21 cellular contexts compared by ENCODE assay signal in genomic region chr6:26408828-26409730, GRCh38. TPM values are rescaled to one million over a fixed set of nuclear protein-coding genes. Genes with fewer than 3 reads are reported as not detected.
DNase-seq lines count a peak whose midpoint lies in the region; ATAC-seq, FAIRE-seq and TF ChIP-seq lines count a peak whose summit lies in the region.
"Had no signal": no experiment of that assay in that cellular context is flagged by ENCODE, and none has a peak within 500 bp of the region (broad histone marks: within the 10 kb centered on the region; RNA-seq: fewer than 3 reads in every experiment).

No MANE protein-coding gene starts in this region.

- whole genome bisulfite sequencing in H1 (ENCODE audit: extremely low coverage in 1 of 2, insufficient coverage in 1 of 2, insufficient read length in 1 of 2, insufficient replicate concordance in 2 of 2, low coverage in 1 of 2, low lambda C conversion rate in 2 of 2, missing lambda C conversion rate in 1 of 2), 2 experiments: 51% methylated on average over 10 of the region's 10 CpGs; no CpG with 5 or more reads in 1 of the 2 experiments

- no peak overlapping the region for H2BK15ac ChIP-seq in H1 (ENCODE audit: low read length)

- no peak overlapping the region for H4K5ac ChIP-seq in H1 (ENCODE audit: insufficient read length, low read depth, low read length)

- H2AFZ ChIP-seq in GM23338 (peak overlapping the region; percentile 60), OCI-LY7 (ENCODE audit: low read length) (no peak overlapping the region), H1 (ENCODE audit: low read length) (0 out of 2 replicates have a peak overlapping the region, but pooled peaks have one; percentile 42)

- peaks cover 3% of the 10 kb centered on the region; the same call in 1 of the 2 replicates for H3K9me2 ChIP-seq in GM23338 (ENCODE audit: insufficient read depth)
- H3K9me2 ChIP-seq in OCI-LY7 (ENCODE audit: insufficient read depth, low read length): no peaks in the 10 kb centered on the region
- H3K9me2 ChIP-seq: SK-N-SH had no signal

- CTCF ChIA-PET in OCI-LY7 (lab: Charles Lee; ENCODE audit: unreplicated experiment): no interaction called here
- CTCF ChIA-PET in H1 (lab: Charles Lee; ENCODE audit: partially characterized antibody): interaction anchor here (0.9 to 3.6 kb wide), 5 partner anchors 11 to 104 kb away, joined by 3 to 14 read pairs (median 5); no protein-coding TSS in a partner anchor
- CTCF ChIA-PET in naive thymus-derived CD4-positive, alpha-beta T cell (lab: Charles Lee): interaction anchor here (0.6 kb wide), 1 partner anchor 67 kb away, joined by 3 read pairs; no protein-coding TSS in a partner anchor

- no peak overlapping the region for H2BK120ac ChIP-seq in H1 (replicated peaks; ENCODE audit: low read depth, low read length)

- H4K20me1 ChIP-seq in GM23338 (replicated peaks; ENCODE audit: insufficient read depth): no peaks in the 10 kb centered on the region
- H4K20me1 ChIP-seq in OCI-LY7 (ENCODE audit: insufficient read depth, low read length): no peaks in the 10 kb centered on the region
- H4K20me1 ChIP-seq in H1 (replicated peaks in 1 of 2; ENCODE audit: control insufficient read depth in 1 of 2, insufficient read depth in 2 of 2, low read length in 2 of 2): no peaks in the 10 kb centered on the region

- H3F3A ChIP-seq in GM23338 (replicated peaks; ENCODE audit: low read depth): no peaks in the 10 kb centered on the region

- H3K27ac ChIP-seq in GM23338 (ENCODE audit: low read depth) (no peak overlapping the region), OCI-LY7 (ENCODE audit: low read depth, low read length, poor library complexity, severe bottlenecking) (no peak overlapping the region), H1 (ENCODE audit: low read depth, low read length) (no peak overlapping the region)
- peak overlapping the region; percentile 14 for H3K27ac ChIP-seq in naive thymus-derived CD4-positive, alpha-beta T cell (ENCODE audit: low read depth, low read length)
- no peak overlapping the region for H3K27ac ChIP-seq in effector memory CD4-positive, alpha-beta T cell (ENCODE audit: insufficient read depth, low read length, poor library complexity, severe bottlenecking)
- H3K27ac ChIP-seq: C4-2B had no signal

- no peak overlapping the region for H4K91ac ChIP-seq in H1 (replicated peaks; ENCODE audit: insufficient read length, low read length)

- H2BK20ac ChIP-seq in H1 (ENCODE audit: low read length): no peak overlapping the region

- DNase-seq in GM23338 (ENCODE audit: low spot score): peak; percentile 57
- DNase-seq in OCI-LY7 (ENCODE audit: low spot score): no peak
- DNase-seq in H1 (ENCODE audit: low read depth in 1 of 2, low spot score in 2 of 2): peak in 1 of 2 experiments; percentile 58
- no peak for DNase-seq in naive thymus-derived CD4-positive, alpha-beta T cell
- no peak for DNase-seq in stimulated activated naive CD4-positive, alpha-beta T cell treated with Interleukin-2 at 50 U/mL for 16 hours (lab: John Stamatoyannopoulos, UW)
- no peak for DNase-seq in activated CD4-positive, alpha-beta T cell treated with anti-CD3 and anti-CD28 coated beads, Interleukin-2, amount 50 U/mL, for 48 hours
- no peak for DNase-seq in effector memory CD4-positive, alpha-beta T cell
- DNase-seq: AML-193, Caco-2, GDM1, KG1, MV-4-11, NCI-H1694 treated with DMSO at 0.1 percent for 48 hours, NCI-H510A, NCI-H748 treated with DMSO at 0.1 percent for 48 hours, SHP77 had no signal

- H3K9me3 Mint-ChIP-seq in GM23338: no peaks in the 10 kb centered on the region
- H3K9me3 Mint-ChIP-seq in naive thymus-derived CD4-positive, alpha-beta T cell: no peaks in the 10 kb centered on the region

- POLR2A ChIA-PET in OCI-LY7 (lab: Charles Lee) (no interaction called here), H1 (lab: Charles Lee; ENCODE audit: partially characterized antibody) (interaction anchor here (0.7 to 1.5 kb wide), 3 partner anchors 15 to 41 kb away, joined by 3 to 4 read pairs (median 3); partner anchors contain the start of gene BTN3A3)
- POLR2A ChIA-PET in naive thymus-derived CD4-positive, alpha-beta T cell (lab: Charles Lee): interaction anchor here (0.6 to 0.7 kb wide), 3 partner anchors 124 to 1392 kb away, joined by 3 to 4 read pairs (median 3); a partner anchor contains a TSS

- H3K27me3 Mint-ChIP-seq in GM23338 (ENCODE audit: insufficient read depth, low read depth, poor library complexity): no peaks in the 10 kb centered on the region
- no peaks in the 10 kb centered on the region for H3K27me3 Mint-ChIP-seq in naive thymus-derived CD4-positive, alpha-beta T cell

- ATAC-seq in GM23338 (peak; percentile 91), GM18511 (IDR thresholded peaks at IDR 0.05; ENCODE audit: unreplicated experiment) (no peak)
- no peak for ATAC-seq in naive thymus-derived CD4-positive, alpha-beta T cell
- ATAC-seq: HCT116 had no signal

- H3K4me3 Mint-ChIP-seq in GM23338: no peak overlapping the region
- no peak overlapping the region for H3K4me3 Mint-ChIP-seq in naive thymus-derived CD4-positive, alpha-beta T cell

- H3K4me2 ChIP-seq in GM23338 (0 out of 2 replicates have a peak overlapping the region, but pooled peaks have one; percentile 11), OCI-LY7 (ENCODE audit: low read length) (no peak overlapping the region), H1 (ENCODE audit: insufficient read depth in 1 of 2, low read depth in 2 of 2, low read length in 2 of 2) (peak overlapping the region in 1 of 2 experiments; percentile 11; a peak in 1 of 4 replicates)
- H3K4me2 ChIP-seq: SK-N-SH had no signal

- H3K27ac Mint-ChIP-seq in GM23338: peak overlapping the region; percentile 90
- peak overlapping the region in 5 of 9 donors; percentile 41 to 99 (median 71) for H3K27ac Mint-ChIP-seq in naive thymus-derived CD4-positive, alpha-beta T cell

- no peak overlapping the region for H4K8ac ChIP-seq in H1 (ENCODE audit: extremely low read depth, insufficient read depth, low read length)

- no peak overlapping the region for H3K4ac ChIP-seq in H1 (replicated peaks; ENCODE audit: insufficient read length, low read depth, low read length)

- TF ChIP-seq RAD21 in H1 (IDR thresholded peaks at IDR 0.05 in 1 of 2, conservative IDR thresholded peaks at IDR 0.05 in 1 of 2; ENCODE audit: low read depth in 2 of 2, low read length in 2 of 2): peak in 1 of 2 experiments; percentile 31; a peak in 1 of 4 replicates

- TF ChIP-seq CTCF in GM23338 (conservative IDR thresholded peaks at IDR 0.05; ENCODE audit: low read depth in 2 of 2): peak; percentile 43 to 47
- TF ChIP-seq CTCF in OCI-LY7 (conservative IDR thresholded peaks at IDR 0.05; ENCODE audit: low read length): 0 out of 2 replicates have a peak, but pooled peaks have one; percentile 15
- TF ChIP-seq CTCF in H1 (IDR thresholded peaks at IDR 0.05; ENCODE audit: control extremely low read depth in 1 of 3, insufficient read depth in 1 of 3, low read depth in 1 of 3, low read length in 3 of 3): peak; percentile 21 to 40 (median 25); a peak in 2 of 4 replicates

- peaks cover 2% of the 10 kb centered on the region; the same call in 1 of the 2 replicates for H3K4me1 ChIP-seq in GM23338 (ENCODE audit: insufficient read depth)
- H3K4me1 ChIP-seq in OCI-LY7 (ENCODE audit: insufficient read depth, low read length, poor library complexity, severe bottlenecking): peaks cover 38% of the 10 kb centered on the region
- peaks cover 0 to 6% (median 3%) of the 10 kb centered on the region in 4 experiments; a peak in 3 of 7 replicates for H3K4me1 ChIP-seq in H1 (replicated peaks in 1 of 4; ENCODE audit: control insufficient read depth in 3 of 4, insufficient read depth in 4 of 4, low read length in 3 of 4)
- H3K4me1 ChIP-seq in naive thymus-derived CD4-positive, alpha-beta T cell (ENCODE audit: control insufficient read depth in 2 of 2, insufficient read depth in 2 of 2, low read length in 2 of 2): peaks cover 36 to 38% of the 10 kb centered on the region in 2 donors
- H3K4me1 ChIP-seq in effector memory CD4-positive, alpha-beta T cell (ENCODE audit: control insufficient read depth, insufficient read depth, low read length, poor library complexity, severe bottlenecking): peaks cover 30% of the 10 kb centered on the region
- H3K4me1 ChIP-seq: Caco-2 had no signal

- H3K36me3 Mint-ChIP-seq in GM23338 (ENCODE audit: low read depth): no peaks in the 10 kb centered on the region
- peaks cover 9 to 90% (median 69%) of the 10 kb centered on the region in 5 donors for H3K36me3 Mint-ChIP-seq in naive thymus-derived CD4-positive, alpha-beta T cell

- peaks cover 10% of the 10 kb centered on the region for H3K4me1 Mint-ChIP-seq in GM23338
- peaks cover 37 to 62% (median 49%) of the 10 kb centered on the region in 7 donors for H3K4me1 Mint-ChIP-seq in naive thymus-derived CD4-positive, alpha-beta T cell

- FAIRE-seq in H1 (lab: Jason Lieb, UNC): no peak
- FAIRE-seq: GM19239 had no signal

- H3K4me3 ChIP-seq in GM23338 (no peak overlapping the region; the same call in 1 of the 2 replicates), OCI-LY7 (ENCODE audit: low read depth, low read length, poor library complexity, severe bottlenecking) (no peak overlapping the region), H1 (ENCODE audit: extremely low read depth in 1 of 4, insufficient read depth in 2 of 4, low read depth in 3 of 4, low read length in 4 of 4) (no peak overlapping the region)
- no peak overlapping the region for H3K4me3 ChIP-seq in naive thymus-derived CD4-positive, alpha-beta T cell (ENCODE audit: low read length)
- no peak overlapping the region for H3K4me3 ChIP-seq in effector memory CD4-positive, alpha-beta T cell (ENCODE audit: insufficient read depth, low read depth, low read length, poor library complexity, severe bottlenecking)

- H3K23ac ChIP-seq in H1 (ENCODE audit: insufficient read length): no peak overlapping the region

- H3K14ac ChIP-seq in H1 (ENCODE audit: insufficient read length): no peak overlapping the region

- H3K79me1 ChIP-seq in H1 (ENCODE audit: low read depth, low read length): no peaks in the 10 kb centered on the region

- H3K23me2 ChIP-seq in H1 (ENCODE audit: low read depth, low read length): no peaks in the 10 kb centered on the region

- H2AK5ac ChIP-seq in H1 (ENCODE audit: low read depth, low read length): no peak overlapping the region

- intact Hi-C loops in OCI-LY7 (cut with micrococcal nuclease; ENCODE audit: unreplicated experiment): no loop called here
- intact Hi-C loops in naive thymus-derived CD4-positive, alpha-beta T cell (cut with micrococcal nuclease): loop anchor here (2.0 to 10.0 kb wide), 2 partner anchors 18 to 116 kb away; no protein-coding TSS in a partner anchor

- no peaks in the 10 kb centered on the region; the same call in 1 of the 2 replicates for H3K36me3 ChIP-seq in GM23338 (ENCODE audit: insufficient read depth)
- H3K36me3 ChIP-seq in OCI-LY7 (ENCODE audit: insufficient read depth, low read length): peaks cover 85% of the 10 kb centered on the region
- no peaks in the 10 kb centered on the region for H3K36me3 ChIP-seq in H1 (ENCODE audit: control insufficient read depth in 2 of 4, insufficient read depth in 4 of 4, low read length in 3 of 4)
- H3K36me3 ChIP-seq in naive thymus-derived CD4-positive, alpha-beta T cell (ENCODE audit: control insufficient read depth in 2 of 3, insufficient read depth in 3 of 3, low read length in 3 of 3): peaks cover 34 to 77% (median 38%) of the 10 kb centered on the region in 3 experiments
- H3K36me3 ChIP-seq in effector memory CD4-positive, alpha-beta T cell (ENCODE audit: control insufficient read depth, insufficient read depth, low read length): peaks cover 79% of the 10 kb centered on the region

- H3K9ac ChIP-seq in H1 (replicated peaks in 1 of 4; ENCODE audit: extremely low read depth in 1 of 4, low read depth in 3 of 4, low read length in 3 of 4): no peak overlapping the region; a peak in 1 of 7 replicates
- H3K9ac ChIP-seq: SK-N-SH had no signal

- H2BK12ac ChIP-seq in H1 (ENCODE audit: low read depth, low read length): no peak overlapping the region

- H3K27me3 ChIP-seq in GM23338 (ENCODE audit: insufficient read depth): no peaks in the 10 kb centered on the region
- H3K27me3 ChIP-seq in H1 (replicated peaks in 1 of 4; ENCODE audit: control insufficient read depth in 3 of 4, extremely low read depth in 1 of 4, insufficient read depth in 3 of 4, low read length in 3 of 4): no peaks in the 10 kb centered on the region
- H3K27me3 ChIP-seq in naive thymus-derived CD4-positive, alpha-beta T cell (ENCODE audit: control insufficient read depth in 2 of 2, insufficient read depth in 2 of 2, low read length in 2 of 2): no peaks in the 10 kb centered on the region
- H3K27me3 ChIP-seq in effector memory CD4-positive, alpha-beta T cell (replicated peaks; ENCODE audit: control insufficient read depth, insufficient read depth, low read length, poor library complexity, severe bottlenecking): no peaks in the 10 kb centered on the region

- no peak overlapping the region for H3K18ac ChIP-seq in H1 (ENCODE audit: extremely low read depth, low read length)

- TF ChIP-seq EP300 in H1 (IDR thresholded peaks at IDR 0.05; ENCODE audit: borderline replicate concordance in 1 of 2, low read depth in 2 of 2, low read length in 2 of 2): no peak

- H2BK5ac ChIP-seq in H1 (ENCODE audit: low read depth, low read length): no peak overlapping the region

- TF ChIP-seq POLR2A in H1 (IDR thresholded peaks at IDR 0.05; ENCODE audit: control extremely low read depth in 1 of 2, low read depth in 2 of 2, low read length in 2 of 2): no peak

- no TSS peak for BruUV-seq in OCI-LY7 (replicated peaks; lab: Mats Ljungman, UMichigan)

- H3K56ac ChIP-seq in H1 (replicated peaks; ENCODE audit: insufficient read length, low read depth, low read length): no peak overlapping the region

- H3K79me2 ChIP-seq in GM23338 (replicated peaks; ENCODE audit: insufficient read depth): no peaks in the 10 kb centered on the region
- peaks cover 7% of the 10 kb centered on the region; the same call in 1 of the 2 replicates for H3K79me2 ChIP-seq in OCI-LY7 (ENCODE audit: insufficient read depth, low read depth, low read length)
- H3K79me2 ChIP-seq in H1 (ENCODE audit: control insufficient read depth in 1 of 2, insufficient read depth in 2 of 2, low read length in 2 of 2): no peaks in the 10 kb centered on the region

- H3K9me3 ChIP-seq in OCI-LY7 (ENCODE audit: low read length) (no peaks in the 10 kb centered on the region), H1 (ENCODE audit: insufficient read depth in 2 of 2, low read depth in 1 of 2, low read length in 1 of 2) (no peaks in the 10 kb centered on the region)
- H3K9me3 ChIP-seq in naive thymus-derived CD4-positive, alpha-beta T cell (ENCODE audit: control insufficient read depth in 2 of 3, low read length in 3 of 3): no peaks in the 10 kb centered on the region
- H3K9me3 ChIP-seq in effector memory CD4-positive, alpha-beta T cell (ENCODE audit: control insufficient read depth, low read length): no peaks in the 10 kb centered on the region
- H3K9me3 ChIP-seq: Caco-2, SK-N-SH had no signal

RNA-seq across cellular contexts. Expression of gene BTN3A1, which starts 7.0 kb away (rescaled TPM):
- 4.0 and 4.3 TPM in 2 replicates for total RNA-seq in GM23338 (2014; rRNA removed; shearing (Covaris generic))
- 1.7 and 2.4 TPM in 2 replicates for polyA plus RNA-seq in GM23338 (2016; fragmentation: Nextera tagmentation; extraction: Ambion mirVana)
- 33.4 and 34.6 TPM in 2 replicates for total RNA-seq in OCI-LY7 (2014; rRNA removed; shearing (Covaris generic))
- 33.3 and 46.5 TPM in 2 replicates for total RNA-seq in OCI-LY7 (2022)
- 5.1 and 5.6 TPM in 2 replicates for total RNA-seq in H1 (2021; fragmentation: NEBNext Ultra II Directional; extraction: Animal tissue kit (Norgen Biotek cat#: 25700))
- polyA plus RNA-seq in H1 (2011; rRNA removed): 4.4 and 4.7 TPM in 2 replicates
- polyA plus RNA-seq in H1 (2011; cell fraction: cytosol; rRNA removed): 6.1 TPM
- polyA plus RNA-seq in H1 (2011; cell fraction: nucleus; rRNA removed): 13.8 TPM
- 4.9 to 7.4 TPM (median 7.2 TPM) in 4 replicates for polyA plus RNA-seq in H1 (2012, experiment 1 of 2)
- polyA plus RNA-seq in H1 (2012, experiment 2 of 2): 0.83 TPM
- polyA plus RNA-seq in H1 (2013, experiment 1 of 2): 5.4 TPM
- polyA plus RNA-seq in H1 (2013, experiment 2 of 2): 6.0 TPM
- polyA minus RNA-seq in H1 (2011; rRNA and poly(A)+ RNA removed): 5.9 and 22.2 TPM in 2 replicates
- 1.8 TPM for polyA minus RNA-seq in H1 (2011; cell fraction: cytosol; rRNA and poly(A)+ RNA removed)
- 8.9 TPM for polyA minus RNA-seq in H1 (2011; cell fraction: nucleus; rRNA and poly(A)+ RNA removed)
- 100 to 1,000 TPM; 122 to 242 (median 235) TPM for total RNA-seq in naive thymus-derived CD4-positive, alpha-beta T cell
- polyA plus RNA-seq in naive thymus-derived CD4-positive, alpha-beta T cell: 10 to 100 TPM; 41.5 to 64.6 TPM

RNA-seq across cellular contexts. Expression of gene BTN2A2, which starts 26.2 kb away (rescaled TPM):
- total RNA-seq in GM23338 (2014; rRNA removed; shearing (Covaris generic)): 7.2 and 16.7 TPM in 2 replicates
- polyA plus RNA-seq in GM23338 (2016; fragmentation: Nextera tagmentation; extraction: Ambion mirVana) (5.9 and 7.3 TPM in 2 replicates), H1 (2011; rRNA removed) (12.2 and 14.9 TPM in 2 replicates)
- total RNA-seq in OCI-LY7 (2014; rRNA removed; shearing (Covaris generic)): 42.0 and 45.1 TPM in 2 replicates
- 35.0 and 44.8 TPM in 2 replicates for total RNA-seq in OCI-LY7 (2022)
- 16.0 and 20.2 TPM in 2 replicates for total RNA-seq in H1 (2021; fragmentation: NEBNext Ultra II Directional; extraction: Animal tissue kit (Norgen Biotek cat#: 25700))
- 18.5 TPM for polyA plus RNA-seq in H1 (2011; cell fraction: cytosol; rRNA removed)
- 36.1 TPM for polyA plus RNA-seq in H1 (2011; cell fraction: nucleus; rRNA removed)
- polyA plus RNA-seq in H1 (2012, experiment 1 of 2): 16.0 to 20.3 TPM (median 16.8 TPM) in 4 replicates
- 7.9 TPM for polyA plus RNA-seq in H1 (2012, experiment 2 of 2)
- polyA plus RNA-seq in H1 (2013, experiment 1 of 2): 20.6 TPM
- polyA plus RNA-seq in H1 (2013, experiment 2 of 2): 20.3 TPM
- polyA minus RNA-seq in H1 (2011; rRNA and poly(A)+ RNA removed): 33.1 TPM in 2 replicates
- polyA minus RNA-seq in H1 (2011; cell fraction: cytosol; rRNA and poly(A)+ RNA removed): 13.3 TPM
- 44.5 TPM for polyA minus RNA-seq in H1 (2011; cell fraction: nucleus; rRNA and poly(A)+ RNA removed)
- total RNA-seq in naive thymus-derived CD4-positive, alpha-beta T cell: 10 to 100 TPM; 19.8 to 22.3 (median 20.2) TPM
- 1 to 10 TPM; 3.4 to 4.4 TPM for polyA plus RNA-seq in naive thymus-derived CD4-positive, alpha-beta T cell

RNA-seq across cellular contexts. Expression of gene BTN3A3, which starts 31.2 kb away (rescaled TPM):
- total RNA-seq in GM23338 (2014; rRNA removed; shearing (Covaris generic)): 1.5 and 5.6 TPM in 2 replicates
- polyA plus RNA-seq in GM23338 (2016; fragmentation: Nextera tagmentation; extraction: Ambion mirVana): 1.2 and 1.3 TPM in 2 replicates
- total RNA-seq in OCI-LY7 (2014; rRNA removed; shearing (Covaris generic)): 17.4 and 20.5 TPM in 2 replicates
- total RNA-seq in OCI-LY7 (2022): 22.1 and 26.9 TPM in 2 replicates
- total RNA-seq in H1 (2021; fragmentation: NEBNext Ultra II Directional; extraction: Animal tissue kit (Norgen Biotek cat#: 25700)): 2.0 and 3.4 TPM in 2 replicates
- 2.6 and 2.9 TPM in 2 replicates for polyA plus RNA-seq in H1 (2011; rRNA removed)
- 3.5 TPM for polyA plus RNA-seq in H1 (2011; cell fraction: cytosol; rRNA removed)
- 11.3 TPM for polyA plus RNA-seq in H1 (2011; cell fraction: nucleus; rRNA removed)
- 1.8 to 3.1 TPM (median 2.6 TPM) in 4 replicates for polyA plus RNA-seq in H1 (2012, experiment 1 of 2)
- polyA plus RNA-seq in H1 (2012, experiment 2 of 2): 0.12 TPM
- 2.2 TPM for polyA plus RNA-seq in H1 (2013, experiment 1 of 2)
- 1.5 TPM for polyA plus RNA-seq in H1 (2013, experiment 2 of 2)
- polyA minus RNA-seq in H1 (2011; rRNA and poly(A)+ RNA removed): 6.9 and 7.9 TPM in 2 replicates
- polyA minus RNA-seq in H1 (2011; cell fraction: cytosol; rRNA and poly(A)+ RNA removed): 1.5 TPM
- 10.3 TPM for polyA minus RNA-seq in H1 (2011; cell fraction: nucleus; rRNA and poly(A)+ RNA removed)
- 100 to 1,000 TPM in 3 of 5 experiments, 10 to 100 TPM in 2; 79.1 to 183 (median 119) TPM for total RNA-seq in naive thymus-derived CD4-positive, alpha-beta T cell
- 10 to 100 TPM; 71.4 to 96.2 TPM for polyA plus RNA-seq in naive thymus-derived CD4-positive, alpha-beta T cell

RNA-seq across cellular contexts. Expression of gene BTN3A2, which starts 44.1 kb away (rescaled TPM):
- total RNA-seq in GM23338 (2014; rRNA removed; shearing (Covaris generic)): 2.8 and 10.4 TPM in 2 replicates
- polyA plus RNA-seq in GM23338 (2016; fragmentation: Nextera tagmentation; extraction: Ambion mirVana): 3.4 and 4.3 TPM in 2 replicates
- total RNA-seq in OCI-LY7 (2014; rRNA removed; shearing (Covaris generic)): 47.9 and 54.5 TPM in 2 replicates
- total RNA-seq in OCI-LY7 (2022): 70.8 and 95.7 TPM in 2 replicates
- 5.5 and 5.6 TPM in 2 replicates for total RNA-seq in H1 (2021; fragmentation: NEBNext Ultra II Directional; extraction: Animal tissue kit (Norgen Biotek cat#: 25700))
- 3.4 and 5.3 TPM in 2 replicates for polyA plus RNA-seq in H1 (2011; rRNA removed)
- 5.5 TPM for polyA plus RNA-seq in H1 (2011; cell fraction: cytosol; rRNA removed)
- 11.3 TPM for polyA plus RNA-seq in H1 (2011; cell fraction: nucleus; rRNA removed)
- 5.5 to 11.8 TPM (median 7.3 TPM) in 4 replicates for polyA plus RNA-seq in H1 (2012, experiment 1 of 2)
- polyA plus RNA-seq in H1 (2012, experiment 2 of 2): 1.1 TPM
- polyA plus RNA-seq in H1 (2013, experiment 1 of 2): 5.9 TPM
- polyA plus RNA-seq in H1 (2013, experiment 2 of 2): 5.8 TPM
- 11.7 and 14.0 TPM in 2 replicates for polyA minus RNA-seq in H1 (2011; rRNA and poly(A)+ RNA removed)
- 2.0 TPM for polyA minus RNA-seq in H1 (2011; cell fraction: cytosol; rRNA and poly(A)+ RNA removed)
- 9.5 TPM for polyA minus RNA-seq in H1 (2011; cell fraction: nucleus; rRNA and poly(A)+ RNA removed)
- total RNA-seq in naive thymus-derived CD4-positive, alpha-beta T cell: 100 to 1,000 TPM; 131 to 274 (median 180) TPM
- 100 to 1,000 TPM; 113 to 142 TPM for polyA plus RNA-seq in naive thymus-derived CD4-positive, alpha-beta T cell

RNA-seq across cellular contexts. Expression of gene BTN2A1, which starts 48.7 kb away (rescaled TPM):
- total RNA-seq in GM23338 (2014; rRNA removed; shearing (Covaris generic)): 6.5 and 7.0 TPM in 2 replicates
- 6.3 and 7.0 TPM in 2 replicates for polyA plus RNA-seq in GM23338 (2016; fragmentation: Nextera tagmentation; extraction: Ambion mirVana)
- 15.4 and 22.8 TPM in 2 replicates for total RNA-seq in OCI-LY7 (2014; rRNA removed; shearing (Covaris generic))
- total RNA-seq in OCI-LY7 (2022): 23.4 and 23.5 TPM in 2 replicates
- total RNA-seq in H1 (2021; fragmentation: NEBNext Ultra II Directional; extraction: Animal tissue kit (Norgen Biotek cat#: 25700)): 10.6 and 11.0 TPM in 2 replicates
- 8.7 and 8.9 TPM in 2 replicates for polyA plus RNA-seq in H1 (2011; rRNA removed)
- 11.6 TPM for polyA plus RNA-seq in H1 (2011; cell fraction: cytosol; rRNA removed)
- 16.1 TPM for polyA plus RNA-seq in H1 (2011; cell fraction: nucleus; rRNA removed)
- 11.0 to 13.9 TPM (median 11.8 TPM) in 4 replicates for polyA plus RNA-seq in H1 (2012, experiment 1 of 2)
- 3.7 TPM for polyA plus RNA-seq in H1 (2012, experiment 2 of 2)
- 9.1 TPM for polyA plus RNA-seq in H1 (2013, experiment 1 of 2)
- 9.8 TPM for polyA plus RNA-seq in H1 (2013, experiment 2 of 2)
- polyA minus RNA-seq in H1 (2011; rRNA and poly(A)+ RNA removed): 12.9 and 13.4 TPM in 2 replicates
- polyA minus RNA-seq in H1 (2011; cell fraction: cytosol; rRNA and poly(A)+ RNA removed): 4.9 TPM
- polyA minus RNA-seq in H1 (2011; cell fraction: nucleus; rRNA and poly(A)+ RNA removed): 12.0 TPM
- 10 to 100 TPM; 29.0 to 54.6 (median 37.2) TPM for total RNA-seq in naive thymus-derived CD4-positive, alpha-beta T cell
- polyA plus RNA-seq in naive thymus-derived CD4-positive, alpha-beta T cell: 10 to 100 TPM in 1 of 2 donors, 1 to 10 TPM in 1; 9.7 to 13.1 TPM
